Comparison of ENCODE assay signal across 1 cellular context in the genomic region with DNA sequence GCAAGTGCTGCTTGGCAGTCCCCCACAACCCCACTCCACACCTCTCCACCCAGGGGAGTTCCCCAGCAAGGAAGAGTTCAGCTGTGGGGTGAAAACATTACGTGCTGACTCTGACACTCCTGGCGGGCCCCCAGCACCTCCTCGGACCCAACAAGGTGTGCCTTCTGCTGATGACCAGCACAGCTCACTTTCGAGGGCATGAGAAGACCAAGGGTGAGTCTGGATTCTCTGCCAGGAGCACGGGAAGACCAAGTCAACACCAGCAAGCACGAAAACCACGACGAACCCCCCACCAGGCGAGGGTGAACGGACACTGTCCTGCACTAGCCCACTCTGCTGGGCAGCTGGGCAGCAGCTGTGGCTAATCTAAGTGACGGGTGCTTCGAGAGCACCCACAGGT.
TF ChIP-seq lines count a peak whose summit lies in the region.

No MANE protein-coding gene starts in this region.

TF ChIP-seq in SK-N-SH, 30 proteins besides CTCF, POLR2A, EP300 and RAD21:
- TF ChIP-seq, protein P1, sequence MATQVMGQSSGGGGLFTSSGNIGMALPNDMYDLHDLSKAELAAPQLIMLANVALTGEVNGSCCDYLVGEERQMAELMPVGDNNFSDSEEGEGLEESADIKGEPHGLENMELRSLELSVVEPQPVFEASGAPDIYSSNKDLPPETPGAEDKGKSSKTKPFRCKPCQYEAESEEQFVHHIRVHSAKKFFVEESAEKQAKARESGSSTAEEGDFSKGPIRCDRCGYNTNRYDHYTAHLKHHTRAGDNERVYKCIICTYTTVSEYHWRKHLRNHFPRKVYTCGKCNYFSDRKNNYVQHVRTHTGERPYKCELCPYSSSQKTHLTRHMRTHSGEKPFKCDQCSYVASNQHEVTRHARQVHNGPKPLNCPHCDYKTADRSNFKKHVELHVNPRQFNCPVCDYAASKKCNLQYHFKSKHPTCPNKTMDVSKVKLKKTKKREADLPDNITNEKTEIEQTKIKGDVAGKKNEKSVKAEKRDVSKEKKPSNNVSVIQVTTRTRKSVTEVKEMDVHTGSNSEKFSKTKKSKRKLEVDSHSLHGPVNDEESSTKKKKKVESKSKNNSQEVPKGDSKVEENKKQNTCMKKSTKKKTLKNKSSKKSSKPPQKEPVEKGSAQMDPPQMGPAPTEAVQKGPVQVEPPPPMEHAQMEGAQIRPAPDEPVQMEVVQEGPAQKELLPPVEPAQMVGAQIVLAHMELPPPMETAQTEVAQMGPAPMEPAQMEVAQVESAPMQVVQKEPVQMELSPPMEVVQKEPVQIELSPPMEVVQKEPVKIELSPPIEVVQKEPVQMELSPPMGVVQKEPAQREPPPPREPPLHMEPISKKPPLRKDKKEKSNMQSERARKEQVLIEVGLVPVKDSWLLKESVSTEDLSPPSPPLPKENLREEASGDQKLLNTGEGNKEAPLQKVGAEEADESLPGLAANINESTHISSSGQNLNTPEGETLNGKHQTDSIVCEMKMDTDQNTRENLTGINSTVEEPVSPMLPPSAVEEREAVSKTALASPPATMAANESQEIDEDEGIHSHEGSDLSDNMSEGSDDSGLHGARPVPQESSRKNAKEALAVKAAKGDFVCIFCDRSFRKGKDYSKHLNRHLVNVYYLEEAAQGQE (IDR thresholded peaks at IDR 0.05; ENCODE audit: low read depth, low read length) = no peak
- TF ChIP-seq CHD2 (IDR thresholded peaks at IDR 0.05; ENCODE audit: low read length, partially characterized antibody) = no peak
- no peak for TF ChIP-seq TAF1 (IDR thresholded peaks at IDR 0.05; ENCODE audit: borderline replicate concordance, low read depth, low read length)
- no peak for TF ChIP-seq NFIC (IDR thresholded peaks at IDR 0.05; ENCODE audit: borderline replicate concordance)
- no peak for TF ChIP-seq TCF12 (IDR thresholded peaks at IDR 0.05)
- TF ChIP-seq FOSL2 (IDR thresholded peaks at IDR 0.05; ENCODE audit: borderline replicate concordance, low read depth) = no peak
- no peak for TF ChIP-seq ELF1 (IDR thresholded peaks at IDR 0.05)
- TF ChIP-seq FOXJ3 (CRISPR knock-in tag; IDR thresholded peaks at IDR 0.05) = no peak
- no peak for TF ChIP-seq RXRA (IDR thresholded peaks at IDR 0.05; ENCODE audit: borderline replicate concordance, low read depth)
- no peak for TF ChIP-seq ZBTB33 (IDR thresholded peaks at IDR 0.05; ENCODE audit: borderline replicate concordance, low read depth)
- TF ChIP-seq MEF2A (IDR thresholded peaks at IDR 0.05; ENCODE audit: borderline replicate concordance, low read depth) = no peak
- TF ChIP-seq, protein P2, sequence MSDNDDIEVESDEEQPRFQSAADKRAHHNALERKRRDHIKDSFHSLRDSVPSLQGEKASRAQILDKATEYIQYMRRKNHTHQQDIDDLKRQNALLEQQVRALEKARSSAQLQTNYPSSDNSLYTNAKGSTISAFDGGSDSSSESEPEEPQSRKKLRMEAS (IDR thresholded peaks at IDR 0.05; ENCODE audit: low read depth) = no peak
- no peak for TF ChIP-seq MXI1 (IDR thresholded peaks at IDR 0.05; ENCODE audit: low read depth, low read length)
- TF ChIP-seq RCOR1 (IDR thresholded peaks at IDR 0.05; ENCODE audit: low read length) = no peak
- TF ChIP-seq GABPA (IDR thresholded peaks at IDR 0.05; ENCODE audit: low read depth) = no peak
- TF ChIP-seq PBX3 (IDR thresholded peaks at IDR 0.05) = no peak
- no peak for TF ChIP-seq EZH2phosphoT487 (IDR thresholded peaks at IDR 0.05; ENCODE audit: borderline replicate concordance, low read depth)
- no peak for TF ChIP-seq TEAD4 (IDR thresholded peaks at IDR 0.05; ENCODE audit: borderline replicate concordance, insufficient read depth)
- TF ChIP-seq SMC3 (IDR thresholded peaks at IDR 0.05; ENCODE audit: low read depth, low read length) = no peak
- TF ChIP-seq POLR2AphosphoS5 (IDR thresholded peaks at IDR 0.05; ENCODE audit: low read depth, low read length) = no peak
